17 cellular contexts compared by ENCODE assay signal in genomic region chr11:100383357-100383865, GRCh38.
DNase-seq lines count a peak whose midpoint lies in the region; ATAC-seq, FAIRE-seq and TF ChIP-seq lines count a peak whose summit lies in the region.
"Had no signal": no experiment of that assay in that cellular context is flagged by ENCODE, and none has a peak within 500 bp of the region (broad histone marks: within the 10 kb centered on the region; RNA-seq: fewer than 3 reads in every experiment).

No MANE protein-coding gene starts in this region.

- intact Hi-C loops in IMR-90 (cut with micrococcal nuclease) = no loop called here

- no TSS peak for BruUV-seq in IMR-90 (replicated peaks; lab: Mats Ljungman, UMichigan)

- H3K23ac ChIP-seq in IMR-90 (ENCODE audit: low read depth, low read length) = no peak overlapping the region

- H2AK5ac ChIP-seq in IMR-90 (ENCODE audit: low read depth, low read length) = no peak overlapping the region

- TF ChIP-seq CTCF in IMR-90 (conservative IDR thresholded peaks at IDR 0.05; ENCODE audit: low read depth, low read length) (no peak), astrocyte (IDR thresholded peaks at IDR 0.05; ENCODE audit: insufficient read depth, low read depth, low read length) (no peak)

- H2BK5ac ChIP-seq in IMR-90 (ENCODE audit: low read depth, low read length, poor library complexity, severe bottlenecking) = no peak overlapping the region

- no CpG with 5 or more reads among the region's 7 CpGs for WGBS in IMR-90 (ENCODE audit: extremely low coverage in 2 of 2, insufficient read length in 1 of 2), 2 experiments
- WGBS in mesodermal cell (ENCODE audit: insufficient coverage in 2 of 2), 2 experiments = 75 to 82% methylated on average over 4 to 7 of the region's 7 CpGs

- no peak overlapping the region for H4K91ac ChIP-seq in IMR-90 (ENCODE audit: insufficient read depth, low read depth, low read length)

- H3K27me3 Mint-ChIP-seq in astrocyte (ENCODE audit: low read depth, unreplicated experiment) = no peaks in the 10 kb centered on the region
- H3K27me3 Mint-ChIP-seq: CD4-positive, alpha-beta memory T cell had no signal

- dilution Hi-C loops in IMR-90 (cut with HindIII; ENCODE audit: low sequenced_read_pairs, unreplicated experiment) = no loop called here

- H3K79me2 ChIP-seq in astrocyte (ENCODE audit: insufficient read depth, low read length) = no peaks in the 10 kb centered on the region

- FAIRE-seq in astrocyte (lab: Jason Lieb, UNC) = no peak
- FAIRE-seq: A204.1, GM12892, HepG2 had no signal

- no peaks in the 10 kb centered on the region for H3K9me1 ChIP-seq in IMR-90 (ENCODE audit: insufficient read depth, low read length)

- CTCF ChIA-PET in IMR-90 (lab: Yijun Ruan, JAX) = no interaction called here

- no peaks in the 10 kb centered on the region for H3K36me3 ChIP-seq in IMR-90 (ENCODE audit: control insufficient read depth, insufficient read depth, low read length)
- H3K36me3 ChIP-seq in astrocyte (ENCODE audit: insufficient read depth, low read length) = no peaks in the 10 kb centered on the region
- no peaks in the 10 kb centered on the region for H3K36me3 ChIP-seq in mesodermal cell (ENCODE audit: control insufficient read depth, insufficient read depth, low read length)
- H3K36me3 ChIP-seq: BE2C had no signal

- H3K27me3 ChIP-seq in IMR-90 (ENCODE audit: control insufficient read depth, insufficient read depth, low read length) (no peaks in the 10 kb centered on the region), astrocyte (ENCODE audit: insufficient read depth, low read length) (no peaks in the 10 kb centered on the region)
- H3K27me3 ChIP-seq: BE2C had no signal

- peak overlapping the region; percentile 51 for H2AFZ ChIP-seq in IMR-90 (replicated peaks; ENCODE audit: low read length, poor library complexity)
- no peak overlapping the region for H2AFZ ChIP-seq in astrocyte (ENCODE audit: low read depth, low read length)
- H2AFZ ChIP-seq: GM23338 had no signal

- H3K4me3 ChIP-seq in IMR-90 (ENCODE audit: insufficient read depth, low read depth, low read length) = no peak overlapping the region
- no peak overlapping the region for H3K4me3 ChIP-seq in astrocyte (ENCODE audit: insufficient read depth, low read depth, low read length)
- no peak overlapping the region for H3K4me3 ChIP-seq in mesodermal cell (ENCODE audit: extremely low read depth, insufficient read depth, low read length, poor library complexity, severe bottlenecking)
- H3K4me3 ChIP-seq: GM23338 had no signal

- peaks cover 7% of the 10 kb centered on the region for H3K4me1 Mint-ChIP-seq in astrocyte (ENCODE audit: low read depth, unreplicated experiment)
- H3K4me1 Mint-ChIP-seq: CD4-positive, alpha-beta memory T cell; GM23338; H9 had no signal

- no peak overlapping the region for H3K27ac ChIP-seq in IMR-90 (ENCODE audit: insufficient read depth, low read length)
- no peak overlapping the region for H3K27ac ChIP-seq in astrocyte (ENCODE audit: low read depth, low read length)
- peak overlapping the region; percentile 92 for H3K27ac ChIP-seq in mesodermal cell (ENCODE audit: low read depth, low read length, severe bottlenecking)
- H3K27ac ChIP-seq: C4-2B had no signal

- no peak for ATAC-seq in IMR-90 (ENCODE audit: low read depth)
- ATAC-seq in HG03520 (IDR thresholded peaks at IDR 0.05; ENCODE audit: unreplicated experiment) = no peak
- ATAC-seq: GM23338, HepG2 had no signal

- no peak overlapping the region for H3K14ac ChIP-seq in IMR-90 (replicated peaks; ENCODE audit: low read depth, low read length)

- no peak overlapping the region for H2BK120ac ChIP-seq in IMR-90 (ENCODE audit: low read depth, low read length)

- no peak overlapping the region for H4K8ac ChIP-seq in IMR-90 (ENCODE audit: low read depth in 2 of 2, low read length in 2 of 2)

- no peak overlapping the region for H3K27ac Mint-ChIP-seq in astrocyte (ENCODE audit: unreplicated experiment)
- H3K27ac Mint-ChIP-seq: CD4-positive, alpha-beta memory T cell; GM23338; H9 had no signal

- POLR2A ChIA-PET in IMR-90 (lab: Charles Lee; ENCODE audit: unreplicated experiment) = no interaction called here

- H3K9me3 Mint-ChIP-seq in astrocyte (ENCODE audit: unreplicated experiment) = peaks cover 5% of the 10 kb centered on the region

- H4K5ac ChIP-seq in IMR-90 (ENCODE audit: low read depth, low read length) = no peak overlapping the region

- no peak for DNase-seq in IMR-90
- DNase-seq in astrocyte (ENCODE audit: low read depth) = no peak
- DNase-seq in HT-29 (ENCODE audit: low spot score) = no peak
- no peak for DNase-seq in T-helper 2 cell
- DNase-seq in AG08396 (ENCODE audit: low spot score) = no peak
- DNase-seq: BE2C; CD4-positive, alpha-beta memory T cell; DMS79; GDM1; H9 had no signal

- H3K9me3 ChIP-seq in IMR-90 (ENCODE audit: control insufficient read depth, insufficient read depth, low read length) = no peaks in the 10 kb centered on the region
- no peaks in the 10 kb centered on the region for H3K9me3 ChIP-seq in astrocyte (ENCODE audit: insufficient read depth, low read depth, low read length)
- H3K9me3 ChIP-seq in mesodermal cell (ENCODE audit: control insufficient read depth, low read length) = peaks cover 14% of the 10 kb centered on the region
- H3K9me3 ChIP-seq: BE2C had no signal

- no peak overlapping the region for H2AK9ac ChIP-seq in IMR-90 (replicated peaks; ENCODE audit: low read depth, low read length, poor library complexity)

- no peak overlapping the region for H3K18ac ChIP-seq in IMR-90 (ENCODE audit: low read depth, low read length)

- in situ Hi-C loops in IMR-90 (cut with MboI; ENCODE audit: low sequenced_read_pairs) = no loop called here

- no peaks in the 10 kb centered on the region for H3K79me1 ChIP-seq in IMR-90 (ENCODE audit: low read depth in 1 of 2, low read length in 2 of 2)

- no peak overlapping the region for H2BK20ac ChIP-seq in IMR-90 (ENCODE audit: low read depth, low read length)

- peak overlapping the region; percentile 6; the same call in 1 of the 2 replicates for H3K56ac ChIP-seq in IMR-90 (ENCODE audit: extremely low read depth, insufficient read depth, low read length)

- H4K20me1 ChIP-seq in IMR-90 (ENCODE audit: insufficient read depth, low read length) (no peaks in the 10 kb centered on the region), astrocyte (ENCODE audit: insufficient read depth, low read length) (no peaks in the 10 kb centered on the region)

- TF ChIP-seq POLR2A in IMR-90 (IDR thresholded peaks at IDR 0.05; ENCODE audit: low read depth, low read length) = no peak

- H3K4me1 ChIP-seq in IMR-90 (ENCODE audit: control insufficient read depth, insufficient read depth, low read length) (no peaks in the 10 kb centered on the region), astrocyte (ENCODE audit: insufficient read depth, low read length) (no peaks in the 10 kb centered on the region), mesodermal cell (ENCODE audit: control insufficient read depth, insufficient read depth, low read length, poor library complexity, severe bottlenecking) (peaks cover 9% of the 10 kb centered on the region)
- H3K4me1 ChIP-seq: BE2C had no signal

- H3K4me2 ChIP-seq in IMR-90 (ENCODE audit: low read depth, low read length) (no peak overlapping the region), astrocyte (ENCODE audit: low read length) (no peak overlapping the region)
- H3K4me2 ChIP-seq: GM23338 had no signal

- no peak overlapping the region for H3K4ac ChIP-seq in IMR-90 (ENCODE audit: low read depth, low read length)

- peak overlapping the region; percentile 51 for H3K4me3 Mint-ChIP-seq in astrocyte (ENCODE audit: unreplicated experiment)
- H3K4me3 Mint-ChIP-seq: CD4-positive, alpha-beta memory T cell; GM23338; H9 had no signal

- no peaks in the 10 kb centered on the region for H3K36me3 Mint-ChIP-seq in astrocyte (ENCODE audit: low read depth, unreplicated experiment)
- H3K36me3 Mint-ChIP-seq: CD4-positive, alpha-beta memory T cell had no signal

- TF ChIP-seq RAD21 in IMR-90 (IDR thresholded peaks at IDR 0.05; ENCODE audit: low read length) = no peak

- H2BK15ac ChIP-seq in IMR-90 (ENCODE audit: low read depth, low read length) = no peak overlapping the region

- H3K9ac ChIP-seq in IMR-90 (ENCODE audit: low read depth, low read length) (no peak overlapping the region), astrocyte (ENCODE audit: low read length) (no peak overlapping the region)

TF ChIP-seq in IMR-90, 13 proteins besides CTCF, POLR2A, EP300 and RAD21:
- TF ChIP-seq USF2 (IDR thresholded peaks at IDR 0.05; ENCODE audit: low read depth, low read length) = no peak
- no peak for TF ChIP-seq MAFK (IDR thresholded peaks at IDR 0.05; ENCODE audit: low read depth, low read length)
- TF ChIP-seq CEBPB (IDR thresholded peaks at IDR 0.05; ENCODE audit: low read depth, low read length) = no peak
- no peak for TF ChIP-seq SMC3 (IDR thresholded peaks at IDR 0.05; ENCODE audit: low read depth, low read length)
- TF ChIP-seq RFX5 (IDR thresholded peaks at IDR 0.05; ENCODE audit: low read depth, low read length) = no peak
- no peak for TF ChIP-seq ELK1 (IDR thresholded peaks at IDR 0.05; ENCODE audit: borderline replicate concordance, low read depth, low read length)
- no peak for TF ChIP-seq FOS (IDR thresholded peaks at IDR 0.05; ENCODE audit: low read depth, low read length)
- no peak for TF ChIP-seq CHD1 (IDR thresholded peaks at IDR 0.05; ENCODE audit: low read depth, low read length)
- TF ChIP-seq BHLHE40 (IDR thresholded peaks at IDR 0.05; ENCODE audit: low read depth, low read length) = no peak
- TF ChIP-seq MXI1 (IDR thresholded peaks at IDR 0.05; ENCODE audit: borderline replicate concordance, low read depth, low read length) = no peak
- TF ChIP-seq RCOR1 (IDR thresholded peaks at IDR 0.05; ENCODE audit: insufficient replicate concordance, low read length) = no peak
- no peak for TF ChIP-seq MAZ (IDR thresholded peaks at IDR 0.05; ENCODE audit: borderline replicate concordance, low read depth, low read length)
- no peak for TF ChIP-seq NFE2L2 (IDR thresholded peaks at IDR 0.05; ENCODE audit: low read depth, low read length)
TF ChIP-seq in IMR-90: peak in this region for 0.
